ENCODE assay signal across 12 cellular contexts in genomic region chr12:57724936-57725740, GRCh38. TPM values are rescaled to one million over a fixed set of nuclear protein-coding genes. Genes with fewer than 3 reads are reported as not detected.
DNase-seq lines count a peak whose midpoint lies in the region; ATAC-seq and TF ChIP-seq lines count a peak whose summit lies in the region.
"Had no signal": no experiment of that assay in that cellular context is flagged by ENCODE, and none has a peak within 500 bp of the region (broad histone marks: within the 10 kb centered on the region; RNA-seq: fewer than 3 reads in every experiment).

No MANE protein-coding gene starts in this region.

- peak in 1 of 3 donors; percentile 9 for ATAC-seq in natural killer cell
- ATAC-seq in natural killer cell treated with Interleukin-12 subunit alpha and Interleukin-12 subunit beta and Interleukin-15 and Interleukin-18, amount 100 ng/mL, for 72 hours, result no peak
- ATAC-seq in HG03095 (IDR thresholded peaks at IDR 0.05; ENCODE audit: unreplicated experiment), result no peak
- ATAC-seq in HG02852 (IDR thresholded peaks at IDR 0.05; ENCODE audit: unreplicated experiment), result no peak
- no peak for ATAC-seq in GM19328 (IDR thresholded peaks at IDR 0.05; ENCODE audit: unreplicated experiment)

- peaks cover 3% of the 10 kb centered on the region for H3F3A ChIP-seq in OCI-LY1 (ENCODE audit: insufficient read depth, low read length)

- H3K9me2 ChIP-seq in OCI-LY1 (ENCODE audit: low read depth, low read length) (no peaks in the 10 kb centered on the region), hepatocyte (replicated peaks; ENCODE audit: insufficient read depth) (no peaks in the 10 kb centered on the region)

- no peaks in the 10 kb centered on the region for H3K27me3 Mint-ChIP-seq in natural killer cell (ENCODE audit: low read depth in 2 of 2)
- H3K27me3 Mint-ChIP-seq in natural killer cell treated with Interleukin-12 subunit alpha and Interleukin-12 subunit beta and Interleukin-15 and Interleukin-18, amount 100 ng/mL, for 72 hours, result no peaks in the 10 kb centered on the region

- H3K9me3 Mint-ChIP-seq in natural killer cell, result no peaks in the 10 kb centered on the region
- H3K9me3 Mint-ChIP-seq in natural killer cell treated with Interleukin-12 subunit alpha and Interleukin-12 subunit beta and Interleukin-15 and Interleukin-18, amount 100 ng/mL, for 72 hours, result no peaks in the 10 kb centered on the region

- H3K27me3 ChIP-seq in OCI-LY1 (ENCODE audit: insufficient read depth, low read length) (no peaks in the 10 kb centered on the region), hepatocyte (peaks cover 58% of the 10 kb centered on the region)
- H3K27me3 ChIP-seq: adrenal gland had no signal

- no peaks in the 10 kb centered on the region for H3K79me2 ChIP-seq in OCI-LY1 (ENCODE audit: insufficient read depth, low read length)
- H3K79me2 ChIP-seq in hepatocyte, result no peaks in the 10 kb centered on the region

- H4K20me1 ChIP-seq in OCI-LY1 (ENCODE audit: insufficient read depth, low read length) (no peaks in the 10 kb centered on the region), hepatocyte (ENCODE audit: insufficient read depth, poor library complexity, severe bottlenecking) (no peaks in the 10 kb centered on the region)

- 59% methylated on average over 5 of the region's 11 CpGs for WGBS in hepatocyte (ENCODE audit: low lambda C conversion rate, missing lambda C conversion rate)

- H3K36me3 ChIP-seq in OCI-LY1 (ENCODE audit: insufficient read depth, low read length), result peaks cover 46% of the 10 kb centered on the region
- no peaks in the 10 kb centered on the region for H3K36me3 ChIP-seq in hepatocyte (replicated peaks; ENCODE audit: insufficient read depth, low read depth)

- DNase-seq in natural killer cell, result peak; percentile 10
- no peak for DNase-seq in natural killer cell treated with Interleukin-12 subunit alpha and Interleukin-12 subunit beta and Interleukin-15 and Interleukin-18, amount 100 ng/mL, for 72 hours (ENCODE audit: low spot score)
- DNase-seq in hepatocyte (ENCODE audit: low spot score), result peak; percentile 3
- DNase-seq in occipital lobe (lab: John Stamatoyannopoulos, UW), result no peak
- DNase-seq: activated CD4-positive, CD25-positive, alpha-beta regulatory T cell treated with anti-CD3 and anti-CD28 coated beads, Interleukin-2, amount 50 U/mL, for 72 hours; cortex of kidney had no signal

- H3K27ac ChIP-seq in OCI-LY1 (ENCODE audit: low read depth, low read length, poor library complexity, severe bottlenecking), result peak overlapping the region; percentile 51
- H3K27ac ChIP-seq in hepatocyte, result no peak overlapping the region
- H3K27ac ChIP-seq: adrenal gland had no signal

- no peak overlapping the region for H3K4me3 Mint-ChIP-seq in natural killer cell
- H3K4me3 Mint-ChIP-seq in natural killer cell treated with Interleukin-12 subunit alpha and Interleukin-12 subunit beta and Interleukin-15 and Interleukin-18, amount 100 ng/mL, for 72 hours, result no peak overlapping the region

- H3K4me1 ChIP-seq in OCI-LY1 (ENCODE audit: insufficient read depth, low read length, severe bottlenecking), result peaks cover 4% of the 10 kb centered on the region
- H3K4me1 ChIP-seq in hepatocyte (ENCODE audit: insufficient read depth), result peaks cover 6% of the 10 kb centered on the region

- no peaks in the 10 kb centered on the region for H3K9me3 ChIP-seq in OCI-LY1 (ENCODE audit: low read length)
- no peaks in the 10 kb centered on the region for H3K9me3 ChIP-seq in hepatocyte (ENCODE audit: low read depth)
- H3K9me3 ChIP-seq: adrenal gland, stomach had no signal

- no peaks in the 10 kb centered on the region for H3K36me3 Mint-ChIP-seq in natural killer cell
- H3K36me3 Mint-ChIP-seq in natural killer cell treated with Interleukin-12 subunit alpha and Interleukin-12 subunit beta and Interleukin-15 and Interleukin-18, amount 100 ng/mL, for 72 hours, result peaks cover 7% of the 10 kb centered on the region

- H3K4me3 ChIP-seq in OCI-LY1 (ENCODE audit: low read depth, low read length, poor library complexity, severe bottlenecking), result no peak overlapping the region
- no peak overlapping the region for H3K4me3 ChIP-seq in hepatocyte

- peaks cover 17 to 19% of the 10 kb centered on the region in 2 donors for H3K4me1 Mint-ChIP-seq in natural killer cell
- H3K4me1 Mint-ChIP-seq in natural killer cell treated with Interleukin-12 subunit alpha and Interleukin-12 subunit beta and Interleukin-15 and Interleukin-18, amount 100 ng/mL, for 72 hours (ENCODE audit: low read depth in 2 of 2), result peaks cover 7 to 10% of the 10 kb centered on the region in 2 donors

- peak overlapping the region; percentile 68 to 74 for H3K27ac Mint-ChIP-seq in natural killer cell
- peak overlapping the region in 1 of 2 donors; percentile 9 for H3K27ac Mint-ChIP-seq in natural killer cell treated with Interleukin-12 subunit alpha and Interleukin-12 subunit beta and Interleukin-15 and Interleukin-18, amount 100 ng/mL, for 72 hours

- no peak overlapping the region for H3K9ac ChIP-seq in OCI-LY1 (ENCODE audit: low read length)

- no peak overlapping the region for H3K4me2 ChIP-seq in OCI-LY1 (ENCODE audit: low read length)
- H3K4me2 ChIP-seq in hepatocyte, result no peak overlapping the region

- TF ChIP-seq CTCF in natural killer cell (IDR thresholded peaks at IDR 0.05) (no peak), OCI-LY1 (IDR thresholded peaks at IDR 0.05; ENCODE audit: low read length) (no peak), hepatocyte (IDR thresholded peaks at IDR 0.05; ENCODE audit: poor library complexity) (no peak)

- H2AFZ ChIP-seq in OCI-LY1 (ENCODE audit: low read length) (no peak overlapping the region), hepatocyte (no peak overlapping the region)

- intact Hi-C loops in natural killer cell (cut with micrococcal nuclease), result no loop called here

RNA-seq across cellular contexts. Expression of gene AGAP2, which starts 13.4 kb away (rescaled TPM):
- total RNA-seq in natural killer cell, result 10 to 100 TPM; 54.1 to 63.5 (median 54.8) TPM
- 10 to 100 TPM; 47.5 to 54.1 TPM for total RNA-seq in natural killer cell treated with Interleukin-12 subunit alpha and Interleukin-12 subunit beta and Interleukin-15 and Interleukin-18, amount 100 ng/mL, for 72 hours
- total RNA-seq in hepatocyte, result 0.33 and 0.76 TPM in 2 replicates
- 0.04 TPM in 2 replicates for polyA plus RNA-seq in hepatocyte
- total RNA-seq in occipital lobe, result 25.6 TPM

RNA-seq across cellular contexts. Expression of gene TSPAN31, which starts 19.7 kb away (rescaled TPM):
- 10 to 100 TPM; 18.3 to 27.0 (median 23.5) TPM for total RNA-seq in natural killer cell
- total RNA-seq in natural killer cell treated with Interleukin-12 subunit alpha and Interleukin-12 subunit beta and Interleukin-15 and Interleukin-18, amount 100 ng/mL, for 72 hours, result 10 to 100 TPM; 14.4 to 34.9 TPM
- 77.6 and 81.3 TPM in 2 replicates for total RNA-seq in hepatocyte
- polyA plus RNA-seq in hepatocyte, result 54.9 and 69.2 TPM in 2 replicates
- 41.0 TPM for total RNA-seq in occipital lobe

RNA-seq across cellular contexts. Expression of gene CDK4, which starts 27.0 kb away (rescaled TPM):
- 10 to 100 TPM; 30.7 to 39.5 (median 37.7) TPM for total RNA-seq in natural killer cell
- 100 to 1,000 TPM; 111 to 278 TPM for total RNA-seq in natural killer cell treated with Interleukin-12 subunit alpha and Interleukin-12 subunit beta and Interleukin-15 and Interleukin-18, amount 100 ng/mL, for 72 hours
- 306 and 339 TPM in 2 replicates for total RNA-seq in hepatocyte
- 308 and 315 TPM in 2 replicates for polyA plus RNA-seq in hepatocyte
- total RNA-seq in occipital lobe, result 59.0 TPM

RNA-seq across cellular contexts. Expression of gene MARCHF9, which starts 29.8 kb away (rescaled TPM):
- total RNA-seq in natural killer cell (10 to 100 TPM; 25.4 to 28.4 (median 26.0) TPM), hepatocyte (14.6 and 16.9 TPM in 2 replicates), occipital lobe (15.9 TPM)
- 10 to 100 TPM; 15.8 to 17.0 TPM for total RNA-seq in natural killer cell treated with Interleukin-12 subunit alpha and Interleukin-12 subunit beta and Interleukin-15 and Interleukin-18, amount 100 ng/mL, for 72 hours
- 13.6 and 14.8 TPM in 2 replicates for polyA plus RNA-seq in hepatocyte

RNA-seq across cellular contexts. Expression of gene OS9, which starts 31.2 kb away (rescaled TPM):
- total RNA-seq in natural killer cell (100 to 1,000 TPM; 185 to 221 (median 198) TPM), hepatocyte (303 and 366 TPM in 2 replicates), occipital lobe (90.0 TPM)
- 100 to 1,000 TPM; 203 to 209 TPM for total RNA-seq in natural killer cell treated with Interleukin-12 subunit alpha and Interleukin-12 subunit beta and Interleukin-15 and Interleukin-18, amount 100 ng/mL, for 72 hours
- 243 and 250 TPM in 2 replicates for polyA plus RNA-seq in hepatocyte

Comparison
In these comparisons a context has a peak if more than half of its experiments do, and no peak if none do; other contexts are left out.
1. DNase-seq: peak in natural killer cell (single experiment) and hepatocyte (single experiment); none in natural killer cell treated with Interleukin-12 subunit alpha and Interleukin-12 subunit beta and Interleukin-15 and Interleukin-18, amount 100 ng/mL, for 72 hours (single experiment) and occipital lobe (single experiment).
2. RNA of gene AGAP2, which starts 13.4 kb away (total RNA-seq): 54.1 to 63.5 TPM in natural killer cell, 47.5 to 54.1 TPM in natural killer cell treated with Interleukin-12 subunit alpha and Interleukin-12 subunit beta and Interleukin-15 and Interleukin-18, amount 100 ng/mL, for 72 hours and 25.6 TPM in occipital lobe (single experiment); 0.33 to 0.76 TPM in hepatocyte; every median in the first group is over 10 times any median in the second.